In the genomic region with DNA sequence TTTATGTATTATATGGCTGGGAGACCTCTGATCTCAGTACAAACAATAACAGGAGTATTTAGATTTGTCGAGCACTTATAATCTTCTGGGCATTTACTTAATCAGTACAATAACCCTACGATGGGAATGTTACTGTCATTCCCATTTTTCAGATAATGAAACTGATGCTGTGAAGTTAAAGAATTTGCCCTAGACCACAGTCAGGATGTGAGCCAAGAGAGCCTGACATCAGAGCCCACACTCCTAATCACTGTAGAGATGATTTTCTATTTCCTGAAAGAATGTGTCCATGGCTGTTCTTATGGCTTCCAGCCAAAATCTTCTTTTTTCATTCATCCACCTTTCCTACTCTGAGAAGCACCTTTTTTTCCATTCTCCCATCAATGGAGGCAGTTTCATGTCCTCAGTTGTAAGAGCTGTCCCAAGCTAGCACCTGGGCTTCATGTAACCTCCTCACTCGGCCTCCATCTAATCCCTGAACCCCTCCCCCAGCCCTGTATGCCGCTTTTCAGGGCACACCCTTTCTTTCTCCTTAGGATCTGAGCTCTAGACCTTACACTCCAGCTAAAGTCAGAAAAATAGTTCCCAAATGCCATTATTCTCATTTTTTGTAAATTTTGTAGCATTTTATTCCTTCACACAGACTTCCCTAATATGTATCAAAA, we compare ENCODE assay signal across 9 cellular contexts. TPM values are rescaled to one million over a fixed set of nuclear protein-coding genes. Genes with fewer than 3 reads are reported as not detected.
A peak's percentile ranks its signal among the peaks of the same experiment; 100 is the strongest.
DNase-seq lines count a peak whose midpoint lies in the region; ATAC-seq and TF ChIP-seq lines count a peak whose summit lies in the region.
"Had no signal": no experiment of that assay in that cellular context is flagged by ENCODE, and none has a peak within 500 bp of the region (broad histone marks: within the 10 kb centered on the region; RNA-seq: fewer than 3 reads in every experiment).

No MANE protein-coding gene starts in this region.

- peaks cover 12 to 15% of the 10 kb centered on the region in 2 donors for H3K27me3 Mint-ChIP-seq in CD8-positive, alpha-beta memory T cell

- intact Hi-C loops in psoas muscle (cut with DNase I) = no loop called here

- no peaks in the 10 kb centered on the region for H3F3A ChIP-seq in OCI-LY1 (ENCODE audit: insufficient read depth, low read length)

- H3K9me3 Mint-ChIP-seq in CD8-positive, alpha-beta memory T cell = no peaks in the 10 kb centered on the region

- POLR2A ChIA-PET in CD8-positive, alpha-beta memory T cell (lab: Charles Lee) = interaction anchor here (0.6 kb wide), 1 partner anchor 70 kb away, joined by 3 read pairs; no protein-coding TSS in a partner anchor

- H3K27me3 ChIP-seq in CD8-positive, alpha-beta memory T cell (ENCODE audit: insufficient read depth, low read length, poor library complexity, severe bottlenecking) = no peaks in the 10 kb centered on the region
- H3K27me3 ChIP-seq in OCI-LY1 (ENCODE audit: insufficient read depth, low read length) (no peaks in the 10 kb centered on the region), psoas muscle (ENCODE audit: insufficient read depth in 3 of 3, low read length in 2 of 3) (no peaks in the 10 kb centered on the region)

- no peaks in the 10 kb centered on the region for H3K79me2 ChIP-seq in OCI-LY1 (ENCODE audit: insufficient read depth, low read length)

- H3K36me3 ChIP-seq in CD8-positive, alpha-beta memory T cell (ENCODE audit: insufficient read depth, low read length) = no peaks in the 10 kb centered on the region
- H3K36me3 ChIP-seq in OCI-LY1 (ENCODE audit: insufficient read depth, low read length) (no peaks in the 10 kb centered on the region), psoas muscle (ENCODE audit: insufficient read depth in 1 of 2, low read depth in 1 of 2) (no peaks in the 10 kb centered on the region)

- no peak overlapping the region; the same call in 1 of the 2 replicates for H3K9ac ChIP-seq in OCI-LY1 (ENCODE audit: low read length)

- H3K4me2 ChIP-seq in OCI-LY1 (ENCODE audit: low read length) = peak overlapping the region; percentile 80

- peaks cover 0 to 3% (median 0%) of the 10 kb centered on the region in 3 donors for H3K36me3 Mint-ChIP-seq in CD8-positive, alpha-beta memory T cell

- TF ChIP-seq CTCF in OCI-LY1 (IDR thresholded peaks at IDR 0.05; ENCODE audit: low read length) = no peak
- no peak for TF ChIP-seq CTCF in epithelial cell of esophagus (IDR thresholded peaks at IDR 0.05; ENCODE audit: insufficient read depth, low read depth, low read length, missing control alignments)
- TF ChIP-seq CTCF in psoas muscle (IDR thresholded peaks at IDR 0.05) = no peak

- ATAC-seq in psoas muscle (no peak), GM21825 (IDR thresholded peaks at IDR 0.05; ENCODE audit: unreplicated experiment) (no peak)
- no peak for ATAC-seq in activated CD4-positive, CD25-positive, alpha-beta regulatory T cell treated with anti-CD3 and anti-CD28 coated beads, Interleukin-2, amount 50 U/mL, for 24 hours

- H3K9me2 ChIP-seq in OCI-LY1 (ENCODE audit: low read depth, low read length) = no peaks in the 10 kb centered on the region

- peaks cover 18 to 25% (median 23%) of the 10 kb centered on the region in 3 donors for H3K4me1 Mint-ChIP-seq in CD8-positive, alpha-beta memory T cell

- no peak for DNase-seq in CD8-positive, alpha-beta memory T cell
- peak; percentile 31 for DNase-seq in epithelial cell of esophagus (ENCODE audit: low read depth)
- DNase-seq in psoas muscle = no peak
- DNase-seq in OCI-M2 (lab: John Stamatoyannopoulos, UW; ENCODE audit: unreplicated experiment) = no peak
- no peak for DNase-seq in NCI-H524 treated with DMSO at 0.1 percent for 48 hours (lab: John Stamatoyannopoulos, UW)
- DNase-seq: NCI-H446 treated with DMSO at 0.1 percent for 48 hours had no signal

- H3K27ac ChIP-seq in CD8-positive, alpha-beta memory T cell (ENCODE audit: low read depth, low read length) = no peak overlapping the region
- H3K27ac ChIP-seq in OCI-LY1 (ENCODE audit: low read depth, low read length, poor library complexity, severe bottlenecking) = no peak overlapping the region
- H3K27ac ChIP-seq in psoas muscle = peak overlapping the region; percentile 57

- WGBS in psoas muscle, 3 donors = 48 to 58% (median 52%) methylated on average over 4 of the region's 4 CpGs

- H3K9me3 ChIP-seq in CD8-positive, alpha-beta memory T cell (ENCODE audit: low read length) = no peaks in the 10 kb centered on the region
- H3K9me3 ChIP-seq in OCI-LY1 (ENCODE audit: low read length) = no peaks in the 10 kb centered on the region
- no peaks in the 10 kb centered on the region for H3K9me3 ChIP-seq in psoas muscle

- no peaks in the 10 kb centered on the region for H3K4me1 ChIP-seq in CD8-positive, alpha-beta memory T cell (ENCODE audit: insufficient read depth, low read length)
- H3K4me1 ChIP-seq in OCI-LY1 (ENCODE audit: insufficient read depth, low read length, severe bottlenecking) (peaks cover 14% of the 10 kb centered on the region), psoas muscle (no peaks in the 10 kb centered on the region)

- CTCF ChIA-PET in CD8-positive, alpha-beta memory T cell (lab: Charles Lee) = interaction anchor here (1.0 to 3.9 kb wide), 2 partner anchors 13 to 19 kb away, joined by 3 to 17 read pairs; no protein-coding TSS in a partner anchor

- H2AFZ ChIP-seq in OCI-LY1 (ENCODE audit: low read length) = peak overlapping the region; percentile 72

- peak overlapping the region in 7 of 8 donors; percentile 33 to 95 (median 91) for H3K27ac Mint-ChIP-seq in CD8-positive, alpha-beta memory T cell

- no peaks in the 10 kb centered on the region for H4K20me1 ChIP-seq in OCI-LY1 (ENCODE audit: insufficient read depth, low read length)

- H3K4me3 ChIP-seq in CD8-positive, alpha-beta memory T cell (ENCODE audit: low read length) = no peak overlapping the region
- H3K4me3 ChIP-seq in OCI-LY1 (ENCODE audit: low read depth, low read length, poor library complexity, severe bottlenecking) = peak overlapping the region; percentile 56
- no peak overlapping the region for H3K4me3 ChIP-seq in epithelial cell of esophagus (ENCODE audit: low read length)
- peak overlapping the region; percentile 60 for H3K4me3 ChIP-seq in psoas muscle

- peak overlapping the region; percentile 86 to 95 (median 92) for H3K4me3 Mint-ChIP-seq in CD8-positive, alpha-beta memory T cell

RNA-seq across cellular contexts. Expression of a gene that starts 12.2 kb away (rescaled TPM):
- 1 to 10 TPM; 2.3 to 2.5 TPM for total RNA-seq in CD8-positive, alpha-beta memory T cell
- polyA plus RNA-seq in CD8-positive, alpha-beta memory T cell = not detected
- total RNA-seq in psoas muscle = 100 to 1,000 TPM in 1 of 4 donors, 10 to 100 TPM in 3; 59.0 to 120 (median 66.7) TPM
- polyA plus RNA-seq in psoas muscle = 10 to 100 TPM; 57.6 to 70.1 (median 69.0) TPM

RNA-seq across cellular contexts. Expression of a gene that starts 13.1 kb away (rescaled TPM):
- not detected for total RNA-seq in CD8-positive, alpha-beta memory T cell
- not detected for polyA plus RNA-seq in CD8-positive, alpha-beta memory T cell
- 10 to 100 TPM; 12.8 to 20.1 (median 19.2) TPM for total RNA-seq in psoas muscle
- 10 to 100 TPM; 10.9 to 15.7 (median 11.7) TPM for polyA plus RNA-seq in psoas muscle

Comparison
In these comparisons a context has a peak if more than half of its experiments do, and no peak if none do; other contexts are left out.
1. H3K4me3 ChIP-seq: peak in OCI-LY1 (single experiment) and psoas muscle (single experiment); none in CD8-positive, alpha-beta memory T cell (single experiment) and epithelial cell of esophagus (single experiment).
2. RNA of a gene that starts 12.2 kb away (total RNA-seq): 59.0 to 120 TPM in psoas muscle; 2.3 to 2.5 TPM in CD8-positive, alpha-beta memory T cell; every median in the first group is over 10 times any median in the second.
3. RNA of a gene that starts 13.1 kb away (total RNA-seq): 12.8 to 20.1 TPM in psoas muscle; not detected in CD8-positive, alpha-beta memory T cell; every median in the first group is over 10 times any median in the second.